In genomic region chr15:28719626-28720025, GRCh38 we compare ENCODE assay signal across 5 cellular contexts. TPM values are rescaled to one million over a fixed set of nuclear protein-coding genes. Genes with fewer than 3 reads are reported as not detected.
"Had no signal": no experiment of that assay in that cellular context is flagged by ENCODE, and none has a peak within 500 bp of the region (broad histone marks: within the 10 kb centered on the region; RNA-seq: fewer than 3 reads in every experiment).

No MANE protein-coding gene starts in this region.

RNA-seq across cellular contexts. Expression of gene GOLGA8M, which starts 7.4 kb away (rescaled TPM):
- total RNA-seq: OCI-LY7, PC-9, RPMI7951, SJCRH30, SK-MEL-5 had no signal
